Comparison of ENCODE assay signal across 1 cellular context in the genomic region with DNA sequence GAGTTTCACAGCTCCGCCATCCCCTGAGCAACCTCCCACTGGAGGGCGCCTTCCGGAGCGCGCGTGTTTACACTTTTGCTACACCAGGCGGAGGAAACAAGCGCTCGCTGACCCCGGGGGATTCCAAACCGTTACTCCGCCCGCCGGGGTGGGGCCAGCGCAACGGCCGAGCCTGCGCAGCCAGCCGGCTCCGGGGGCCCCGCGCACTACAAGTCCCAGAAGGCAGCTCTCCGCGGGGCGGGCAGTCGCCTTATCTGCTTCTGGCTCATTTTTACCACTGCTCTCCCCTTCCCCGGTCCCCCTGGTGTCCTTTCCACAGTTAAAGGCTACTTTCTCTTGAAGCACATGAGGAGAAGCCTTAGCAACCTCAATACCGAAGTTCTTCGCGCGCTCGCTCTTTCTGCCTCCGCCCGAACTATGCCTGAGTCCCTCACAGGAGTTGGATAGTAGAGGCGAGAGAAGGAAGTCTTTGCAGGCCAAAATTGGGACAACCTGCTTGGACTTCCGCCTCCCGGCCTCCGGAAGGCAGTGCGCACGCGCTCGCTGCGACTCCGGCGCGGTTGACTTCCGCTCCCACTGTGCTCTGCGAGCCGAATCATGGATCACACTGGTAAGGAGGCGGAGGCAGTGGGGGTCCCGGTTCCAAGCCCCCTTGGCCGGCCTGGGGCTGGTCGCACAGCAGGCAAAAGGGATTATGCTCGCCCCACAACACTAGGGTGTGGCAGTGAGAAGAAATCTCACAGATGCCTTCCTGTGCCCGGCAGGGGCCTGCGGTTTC.
TF ChIP-seq lines count a peak whose summit lies in the region.

A gene with protein sequence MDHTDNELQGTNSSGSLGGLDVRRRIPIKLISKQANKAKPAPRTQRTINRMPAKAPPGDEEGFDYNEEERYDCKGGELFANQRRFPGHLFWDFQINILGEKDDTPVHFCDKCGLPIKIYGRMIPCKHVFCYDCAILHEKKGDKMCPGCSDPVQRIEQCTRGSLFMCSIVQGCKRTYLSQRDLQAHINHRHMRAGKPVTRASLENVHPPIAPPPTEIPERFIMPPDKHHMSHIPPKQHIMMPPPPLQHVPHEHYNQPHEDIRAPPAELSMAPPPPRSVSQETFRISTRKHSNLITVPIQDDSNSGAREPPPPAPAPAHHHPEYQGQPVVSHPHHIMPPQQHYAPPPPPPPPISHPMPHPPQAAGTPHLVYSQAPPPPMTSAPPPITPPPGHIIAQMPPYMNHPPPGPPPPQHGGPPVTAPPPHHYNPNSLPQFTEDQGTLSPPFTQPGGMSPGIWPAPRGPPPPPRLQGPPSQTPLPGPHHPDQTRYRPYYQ (plus strand): TSS at position 576 of the 778 bp plus-strand sequence. CDS start 22 bp downstream, at position 598.

TF ChIP-seq in HepG2, 621 proteins besides CTCF, POLR2A, EP300 and RAD21 (continued from another document and continues in another):
- TF ChIP-seq, protein P1, sequence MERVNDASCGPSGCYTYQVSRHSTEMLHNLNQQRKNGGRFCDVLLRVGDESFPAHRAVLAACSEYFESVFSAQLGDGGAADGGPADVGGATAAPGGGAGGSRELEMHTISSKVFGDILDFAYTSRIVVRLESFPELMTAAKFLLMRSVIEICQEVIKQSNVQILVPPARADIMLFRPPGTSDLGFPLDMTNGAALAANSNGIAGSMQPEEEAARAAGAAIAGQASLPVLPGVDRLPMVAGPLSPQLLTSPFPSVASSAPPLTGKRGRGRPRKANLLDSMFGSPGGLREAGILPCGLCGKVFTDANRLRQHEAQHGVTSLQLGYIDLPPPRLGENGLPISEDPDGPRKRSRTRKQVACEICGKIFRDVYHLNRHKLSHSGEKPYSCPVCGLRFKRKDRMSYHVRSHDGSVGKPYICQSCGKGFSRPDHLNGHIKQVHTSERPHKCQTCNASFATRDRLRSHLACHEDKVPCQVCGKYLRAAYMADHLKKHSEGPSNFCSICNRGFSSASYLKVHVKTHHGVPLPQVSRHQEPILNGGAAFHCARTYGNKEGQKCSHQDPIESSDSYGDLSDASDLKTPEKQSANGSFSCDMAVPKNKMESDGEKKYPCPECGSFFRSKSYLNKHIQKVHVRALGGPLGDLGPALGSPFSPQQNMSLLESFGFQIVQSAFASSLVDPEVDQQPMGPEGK (CRISPR knock-in tag; IDR thresholded peaks at IDR 0.05): peak; percentile 62
- TF ChIP-seq HNRNPL (IDR thresholded peaks at IDR 0.05; ENCODE audit: low read depth, low read length): 0 out of 2 replicates have a peak, but pooled peaks have one; percentile 14
- TF ChIP-seq JDP2 (CRISPR knock-in tag; IDR thresholded peaks at IDR 0.05; ENCODE audit: borderline replicate concordance): no peak
- no peak for TF ChIP-seq ZNF768 (CRISPR knock-in tag; IDR thresholded peaks at IDR 0.05)
- TF ChIP-seq NCOR1 (IDR thresholded peaks at IDR 0.05; ENCODE audit: borderline replicate concordance, low read length): no peak
- TF ChIP-seq ZNF839 (CRISPR knock-in tag; IDR thresholded peaks at IDR 0.05; ENCODE audit: borderline replicate concordance): peak; percentile 41; the same call in 1 of the 2 replicates
- peak; percentile 60; the same call in 1 of the 2 replicates for TF ChIP-seq ZNF790 (CRISPR knock-in tag; IDR thresholded peaks at IDR 0.05; ENCODE audit: borderline replicate concordance)
- TF ChIP-seq, protein P2, sequence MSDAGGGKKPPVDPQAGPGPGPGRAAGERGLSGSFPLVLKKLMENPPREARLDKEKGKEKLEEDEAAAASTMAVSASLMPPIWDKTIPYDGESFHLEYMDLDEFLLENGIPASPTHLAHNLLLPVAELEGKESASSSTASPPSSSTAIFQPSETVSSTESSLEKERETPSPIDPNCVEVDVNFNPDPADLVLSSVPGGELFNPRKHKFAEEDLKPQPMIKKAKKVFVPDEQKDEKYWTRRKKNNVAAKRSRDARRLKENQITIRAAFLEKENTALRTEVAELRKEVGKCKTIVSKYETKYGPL (CRISPR knock-in tag; IDR thresholded peaks at IDR 0.05): no peak
- TF ChIP-seq TAF15 (IDR thresholded peaks at IDR 0.05; ENCODE audit: low read depth, low read length, poor library complexity, severe bottlenecking): peak; percentile 68
- TF ChIP-seq SALL2 (CRISPR knock-in tag; IDR thresholded peaks at IDR 0.05): 0 out of 2 replicates have a peak, but pooled peaks have one; percentile 47
- TF ChIP-seq ZNF496 (CRISPR knock-in tag; IDR thresholded peaks at IDR 0.05; ENCODE audit: insufficient replicate concordance): no peak
- 0 out of 2 replicates have a peak, but pooled peaks have one; percentile 35 for TF ChIP-seq ZNF557 (CRISPR knock-in tag; IDR thresholded peaks at IDR 0.05)
- TF ChIP-seq, protein P3, sequence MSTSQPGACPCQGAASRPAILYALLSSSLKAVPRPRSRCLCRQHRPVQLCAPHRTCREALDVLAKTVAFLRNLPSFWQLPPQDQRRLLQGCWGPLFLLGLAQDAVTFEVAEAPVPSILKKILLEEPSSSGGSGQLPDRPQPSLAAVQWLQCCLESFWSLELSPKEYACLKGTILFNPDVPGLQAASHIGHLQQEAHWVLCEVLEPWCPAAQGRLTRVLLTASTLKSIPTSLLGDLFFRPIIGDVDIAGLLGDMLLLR (CRISPR knock-in tag; IDR thresholded peaks at IDR 0.05): no peak
- TF ChIP-seq GATAD2A (CRISPR knock-in tag; IDR thresholded peaks at IDR 0.05): peak; percentile 60
- peak; percentile 78; the same call in 1 of the 2 replicates for TF ChIP-seq FOXC1 (CRISPR knock-in tag; IDR thresholded peaks at IDR 0.05; ENCODE audit: borderline replicate concordance)
- TF ChIP-seq, protein P4, sequence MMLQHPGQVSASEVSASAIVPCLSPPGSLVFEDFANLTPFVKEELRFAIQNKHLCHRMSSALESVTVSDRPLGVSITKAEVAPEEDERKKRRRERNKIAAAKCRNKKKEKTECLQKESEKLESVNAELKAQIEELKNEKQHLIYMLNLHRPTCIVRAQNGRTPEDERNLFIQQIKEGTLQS (CRISPR knock-in tag; IDR thresholded peaks at IDR 0.05): 0 out of 2 replicates have a peak, but pooled peaks have one; percentile 2
- 0 out of 2 replicates have a peak, but pooled peaks have one; percentile 69 for TF ChIP-seq ZNF546 (CRISPR knock-in tag; conservative IDR thresholded peaks at IDR 0.05)
- no peak for TF ChIP-seq ZNF615 (CRISPR knock-in tag; IDR thresholded peaks at IDR 0.05; ENCODE audit: borderline replicate concordance)
- TF ChIP-seq ZNF746 (CRISPR knock-in tag; IDR thresholded peaks at IDR 0.05): no peak
- TF ChIP-seq SMAD3 (CRISPR knock-in tag; IDR thresholded peaks at IDR 0.05): peak; percentile 17; the same call in 1 of the 2 replicates
- TF ChIP-seq NFKB2 (CRISPR knock-in tag; IDR thresholded peaks at IDR 0.05; ENCODE audit: borderline replicate concordance): peak; percentile 80; the same call in 1 of the 2 replicates
- 0 out of 2 replicates have a peak, but pooled peaks have one; percentile 17 for TF ChIP-seq ZC3H4 (CRISPR knock-in tag; IDR thresholded peaks at IDR 0.05; ENCODE audit: borderline replicate concordance)
- TF ChIP-seq, protein P5, sequence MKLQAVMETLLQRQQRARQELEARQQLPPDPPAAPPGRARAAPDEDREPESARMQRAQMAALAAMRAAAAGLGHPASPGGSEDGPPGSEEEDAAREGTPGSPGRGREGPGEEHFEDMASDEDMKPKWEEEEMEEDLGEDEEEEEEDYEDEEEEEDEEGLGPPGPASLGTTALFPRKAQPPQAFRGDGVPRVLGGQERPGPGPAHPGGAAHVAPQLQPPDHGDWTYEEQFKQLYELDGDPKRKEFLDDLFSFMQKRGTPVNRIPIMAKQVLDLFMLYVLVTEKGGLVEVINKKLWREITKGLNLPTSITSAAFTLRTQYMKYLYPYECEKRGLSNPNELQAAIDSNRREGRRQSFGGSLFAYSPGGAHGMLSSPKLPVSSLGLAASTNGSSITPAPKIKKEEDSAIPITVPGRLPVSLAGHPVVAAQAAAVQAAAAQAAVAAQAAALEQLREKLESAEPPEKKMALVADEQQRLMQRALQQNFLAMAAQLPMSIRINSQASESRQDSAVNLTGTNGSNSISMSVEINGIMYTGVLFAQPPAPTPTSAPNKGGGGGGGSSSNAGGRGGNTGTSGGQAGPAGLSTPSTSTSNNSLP (IDR thresholded peaks at IDR 0.05; ENCODE audit: low read depth, low read length): no peak; the same call in 1 of the 2 replicates
- TF ChIP-seq ZNF672 (CRISPR knock-in tag; IDR thresholded peaks at IDR 0.05): no peak
- TF ChIP-seq CCDC6 (CRISPR knock-in tag; IDR thresholded peaks at IDR 0.05): no peak
- TF ChIP-seq, protein P6, sequence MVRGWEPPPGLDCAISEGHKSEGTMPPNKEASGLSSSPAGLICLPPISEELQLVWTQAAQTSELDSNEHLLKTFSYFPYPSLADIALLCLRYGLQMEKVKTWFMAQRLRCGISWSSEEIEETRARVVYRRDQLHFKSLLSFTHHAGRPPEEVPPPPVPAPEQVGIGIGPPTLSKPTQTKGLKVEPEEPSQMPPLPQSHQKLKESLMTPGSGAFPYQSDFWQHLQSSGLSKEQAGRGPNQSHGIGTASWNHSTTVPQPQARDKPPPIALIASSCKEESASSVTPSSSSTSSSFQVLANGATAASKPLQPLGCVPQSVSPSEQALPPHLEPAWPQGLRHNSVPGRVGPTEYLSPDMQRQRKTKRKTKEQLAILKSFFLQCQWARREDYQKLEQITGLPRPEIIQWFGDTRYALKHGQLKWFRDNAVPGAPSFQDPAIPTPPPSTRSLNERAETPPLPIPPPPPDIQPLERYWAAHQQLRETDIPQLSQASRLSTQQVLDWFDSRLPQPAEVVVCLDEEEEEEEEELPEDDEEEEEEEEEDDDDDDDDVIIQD (CRISPR knock-in tag; IDR thresholded peaks at IDR 0.05; ENCODE audit: low read depth): peak; percentile 13; the same call in 1 of the 2 replicates
- 0 out of 2 replicates have a peak, but pooled peaks have one; percentile 9 for TF ChIP-seq ESRRA (CRISPR knock-in tag; IDR thresholded peaks at IDR 0.05; ENCODE audit: low read depth)
- TF ChIP-seq, protein P7, sequence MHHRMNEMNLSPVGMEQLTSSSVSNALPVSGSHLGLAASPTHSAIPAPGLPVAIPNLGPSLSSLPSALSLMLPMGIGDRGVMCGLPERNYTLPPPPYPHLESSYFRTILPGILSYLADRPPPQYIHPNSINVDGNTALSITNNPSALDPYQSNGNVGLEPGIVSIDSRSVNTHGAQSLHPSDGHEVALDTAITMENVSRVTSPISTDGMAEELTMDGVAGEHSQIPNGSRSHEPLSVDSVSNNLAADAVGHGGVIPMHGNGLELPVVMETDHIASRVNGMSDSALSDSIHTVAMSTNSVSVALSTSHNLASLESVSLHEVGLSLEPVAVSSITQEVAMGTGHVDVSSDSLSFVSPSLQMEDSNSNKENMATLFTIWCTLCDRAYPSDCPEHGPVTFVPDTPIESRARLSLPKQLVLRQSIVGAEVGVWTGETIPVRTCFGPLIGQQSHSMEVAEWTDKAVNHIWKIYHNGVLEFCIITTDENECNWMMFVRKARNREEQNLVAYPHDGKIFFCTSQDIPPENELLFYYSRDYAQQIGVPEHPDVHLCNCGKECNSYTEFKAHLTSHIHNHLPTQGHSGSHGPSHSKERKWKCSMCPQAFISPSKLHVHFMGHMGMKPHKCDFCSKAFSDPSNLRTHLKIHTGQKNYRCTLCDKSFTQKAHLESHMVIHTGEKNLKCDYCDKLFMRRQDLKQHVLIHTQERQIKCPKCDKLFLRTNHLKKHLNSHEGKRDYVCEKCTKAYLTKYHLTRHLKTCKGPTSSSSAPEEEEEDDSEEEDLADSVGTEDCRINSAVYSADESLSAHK (CRISPR knock-in tag; IDR thresholded peaks at IDR 0.05; ENCODE audit: borderline replicate concordance): no peak
- no peak for TF ChIP-seq ZBTB42 (CRISPR knock-in tag; IDR thresholded peaks at IDR 0.05)
- TF ChIP-seq, protein P8, sequence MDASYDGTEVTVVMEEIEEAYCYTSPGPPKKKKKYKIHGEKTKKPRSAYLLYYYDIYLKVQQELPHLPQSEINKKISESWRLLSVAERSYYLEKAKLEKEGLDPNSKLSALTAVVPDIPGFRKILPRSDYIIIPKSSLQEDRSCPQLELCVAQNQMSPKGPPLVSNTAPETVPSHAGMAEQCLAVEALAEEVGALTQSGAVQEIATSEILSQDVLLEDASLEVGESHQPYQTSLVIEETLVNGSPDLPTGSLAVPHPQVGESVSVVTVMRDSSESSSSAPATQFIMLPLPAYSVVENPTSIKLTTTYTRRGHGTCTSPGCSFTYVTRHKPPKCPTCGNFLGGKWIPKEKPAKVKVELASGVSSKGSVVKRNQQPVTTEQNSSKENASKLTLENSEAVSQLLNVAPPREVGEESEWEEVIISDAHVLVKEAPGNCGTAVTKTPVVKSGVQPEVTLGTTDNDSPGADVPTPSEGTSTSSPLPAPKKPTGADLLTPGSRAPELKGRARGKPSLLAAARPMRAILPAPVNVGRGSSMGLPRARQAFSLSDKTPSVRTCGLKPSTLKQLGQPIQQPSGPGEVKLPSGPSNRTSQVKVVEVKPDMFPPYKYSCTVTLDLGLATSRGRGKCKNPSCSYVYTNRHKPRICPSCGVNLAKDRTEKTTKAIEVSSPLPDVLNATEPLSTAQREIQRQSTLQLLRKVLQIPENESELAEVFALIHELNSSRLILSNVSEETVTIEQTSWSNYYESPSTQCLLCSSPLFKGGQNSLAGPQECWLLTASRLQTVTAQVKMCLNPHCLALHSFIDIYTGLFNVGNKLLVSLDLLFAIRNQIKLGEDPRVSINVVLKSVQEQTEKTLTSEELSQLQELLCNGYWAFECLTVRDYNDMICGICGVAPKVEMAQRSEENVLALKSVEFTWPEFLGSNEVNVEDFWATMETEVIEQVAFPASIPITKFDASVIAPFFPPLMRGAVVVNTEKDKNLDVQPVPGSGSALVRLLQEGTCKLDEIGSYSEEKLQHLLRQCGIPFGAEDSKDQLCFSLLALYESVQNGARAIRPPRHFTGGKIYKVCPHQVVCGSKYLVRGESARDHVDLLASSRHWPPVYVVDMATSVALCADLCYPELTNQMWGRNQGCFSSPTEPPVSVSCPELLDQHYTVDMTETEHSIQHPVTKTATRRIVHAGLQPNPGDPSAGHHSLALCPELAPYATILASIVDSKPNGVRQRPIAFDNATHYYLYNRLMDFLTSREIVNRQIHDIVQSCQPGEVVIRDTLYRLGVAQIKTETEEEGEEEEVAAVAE (CRISPR knock-in tag; IDR thresholded peaks at IDR 0.05; ENCODE audit: borderline replicate concordance): 0 out of 2 replicates have a peak, but pooled peaks have one; percentile 27
- TF ChIP-seq GLI4 (CRISPR knock-in tag; IDR thresholded peaks at IDR 0.05; ENCODE audit: borderline replicate concordance): peak; percentile 9; the same call in 1 of the 2 replicates
- TF ChIP-seq ZNF75D (CRISPR knock-in tag; IDR thresholded peaks at IDR 0.05; ENCODE audit: borderline replicate concordance): no peak
- TF ChIP-seq ZFP82 (CRISPR knock-in tag; IDR thresholded peaks at IDR 0.05; ENCODE audit: borderline replicate concordance): peak; percentile 72; the same call in 1 of the 2 replicates
- no peak for TF ChIP-seq REXO4 (CRISPR knock-in tag; IDR thresholded peaks at IDR 0.05; ENCODE audit: borderline replicate concordance)
- TF ChIP-seq, protein P9, sequence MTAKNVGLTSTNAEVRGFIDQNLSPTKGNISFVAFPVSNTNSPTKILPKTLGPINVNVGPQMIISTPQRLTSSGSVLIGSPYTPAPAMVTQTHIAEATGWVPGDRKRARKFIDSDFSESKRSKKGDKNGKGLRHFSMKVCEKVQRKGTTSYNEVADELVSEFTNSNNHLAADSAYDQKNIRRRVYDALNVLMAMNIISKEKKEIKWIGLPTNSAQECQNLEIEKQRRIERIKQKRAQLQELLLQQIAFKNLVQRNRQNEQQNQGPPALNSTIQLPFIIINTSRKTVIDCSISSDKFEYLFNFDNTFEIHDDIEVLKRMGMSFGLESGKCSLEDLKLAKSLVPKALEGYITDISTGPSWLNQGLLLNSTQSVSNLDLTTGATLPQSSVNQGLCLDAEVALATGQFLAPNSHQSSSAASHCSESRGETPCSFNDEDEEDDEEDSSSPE (CRISPR knock-in tag; IDR thresholded peaks at IDR 0.05): peak; percentile 54
- TF ChIP-seq, protein P10, sequence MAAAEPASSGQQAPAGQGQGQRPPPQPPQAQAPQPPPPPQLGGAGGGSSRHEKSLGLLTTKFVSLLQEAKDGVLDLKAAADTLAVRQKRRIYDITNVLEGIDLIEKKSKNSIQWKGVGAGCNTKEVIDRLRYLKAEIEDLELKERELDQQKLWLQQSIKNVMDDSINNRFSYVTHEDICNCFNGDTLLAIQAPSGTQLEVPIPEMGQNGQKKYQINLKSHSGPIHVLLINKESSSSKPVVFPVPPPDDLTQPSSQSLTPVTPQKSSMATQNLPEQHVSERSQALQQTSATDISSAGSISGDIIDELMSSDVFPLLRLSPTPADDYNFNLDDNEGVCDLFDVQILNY (CRISPR knock-in tag; conservative IDR thresholded peaks at IDR 0.05): no peak
